ENCODE assay signal across 25 cellular contexts in the genomic region with DNA sequence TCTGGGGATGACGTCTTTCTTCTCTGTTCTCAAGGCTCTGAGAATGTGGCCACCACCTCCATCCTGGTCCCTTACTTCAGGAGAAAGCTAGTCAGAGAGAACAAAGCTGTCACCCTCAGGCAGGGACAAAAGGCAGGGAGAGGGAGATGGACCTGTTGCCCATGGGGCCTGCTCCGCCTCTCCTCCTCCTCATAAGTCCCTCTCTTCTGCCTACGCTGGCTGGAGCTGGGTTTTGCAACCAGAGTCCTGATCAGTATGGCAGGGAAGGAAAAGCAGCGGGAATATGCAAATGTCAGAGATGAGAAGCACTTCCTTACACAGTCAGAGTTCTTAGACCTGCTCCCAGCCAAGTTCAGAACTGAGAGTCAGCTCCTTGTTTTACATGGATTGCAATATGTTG.
DNase-seq lines count a peak whose midpoint lies in the region; ATAC-seq, FAIRE-seq and TF ChIP-seq lines count a peak whose summit lies in the region.
"Had no signal": no experiment of that assay in that cellular context is flagged by ENCODE, and none has a peak within 500 bp of the region (broad histone marks: within the 10 kb centered on the region; RNA-seq: fewer than 3 reads in every experiment).

No MANE protein-coding gene starts in this region.

- TF ChIP-seq EP300 in H1 (IDR thresholded peaks at IDR 0.05; ENCODE audit: borderline replicate concordance in 1 of 2, low read depth in 2 of 2, low read length in 2 of 2), result no peak

- WGBS in IMR-90 (ENCODE audit: extremely low coverage in 2 of 2, insufficient read length in 1 of 2), 2 experiments, result no CpG with 5 or more reads among the region's 4 CpGs
- 64% methylated on average over 3 of the region's 4 CpGs; no CpG with 5 or more reads in 1 of the 2 experiments for WGBS in H1 (ENCODE audit: extremely low coverage in 1 of 2, insufficient coverage in 1 of 2, insufficient read length in 1 of 2, insufficient replicate concordance in 2 of 2, low coverage in 1 of 2, low lambda C conversion rate in 2 of 2, missing lambda C conversion rate in 1 of 2), 2 experiments

- TF ChIP-seq RAD21 in IMR-90 (IDR thresholded peaks at IDR 0.05; ENCODE audit: low read length) (no peak), H1 (IDR thresholded peaks at IDR 0.05 in 1 of 2, conservative IDR thresholded peaks at IDR 0.05 in 1 of 2; ENCODE audit: low read depth in 2 of 2, low read length in 2 of 2) (no peak)

- intact Hi-C loops in IMR-90 (cut with micrococcal nuclease), result no loop called here

- H3K79me2 ChIP-seq in H1 (ENCODE audit: control insufficient read depth in 1 of 2, insufficient read depth in 2 of 2, low read length in 2 of 2) (no peaks in the 10 kb centered on the region), Karpas-422 (ENCODE audit: low read length) (no peaks in the 10 kb centered on the region)

- ATAC-seq in IMR-90 (ENCODE audit: low read depth), result no peak
- ATAC-seq in GM21786 (IDR thresholded peaks at IDR 0.05; ENCODE audit: unreplicated experiment), result no peak
- ATAC-seq: A549, PC-3 had no signal

- peaks cover 4% of the 10 kb centered on the region; the same call in 1 of the 2 replicates for H3K4me1 ChIP-seq in IMR-90 (ENCODE audit: control insufficient read depth, insufficient read depth, low read length)
- H3K4me1 ChIP-seq in H1 (replicated peaks in 1 of 4; ENCODE audit: control insufficient read depth in 3 of 4, insufficient read depth in 4 of 4, low read length in 3 of 4), result peaks cover 15 to 31% (median 30%) of the 10 kb centered on the region in 4 experiments
- 0 out of 2 replicates have a peak, but pooled peaks cover 3% of the 10 kb centered on the region for H3K4me1 ChIP-seq in Karpas-422 (ENCODE audit: low read length)
- H3K4me1 ChIP-seq: A549, HAP-1 had no signal

- no peak overlapping the region for H2BK15ac ChIP-seq in IMR-90 (ENCODE audit: low read depth, low read length)
- H2BK15ac ChIP-seq in H1 (ENCODE audit: low read length), result no peak overlapping the region

- H3K79me1 ChIP-seq in IMR-90 (ENCODE audit: low read depth in 1 of 2, low read length in 2 of 2) (no peaks in the 10 kb centered on the region), H1 (ENCODE audit: low read depth, low read length) (no peaks in the 10 kb centered on the region)

- H3K9me1 ChIP-seq in IMR-90 (ENCODE audit: insufficient read depth, low read length), result no peaks in the 10 kb centered on the region

- H3K9me3 Mint-ChIP-seq in nephron, result peaks cover 8% of the 10 kb centered on the region
- H3K9me3 Mint-ChIP-seq: CD4-positive, alpha-beta T cell had no signal

- H3K4me2 ChIP-seq in IMR-90 (ENCODE audit: low read depth, low read length) (no peak overlapping the region), H1 (ENCODE audit: insufficient read depth in 1 of 2, low read depth in 2 of 2, low read length in 2 of 2) (no peak overlapping the region), Karpas-422 (ENCODE audit: low read depth, low read length, poor library complexity, severe bottlenecking) (no peak overlapping the region)
- H3K4me2 ChIP-seq: A549; BLaER1 treated with 17β-estradiol and CSF1 and Interleukin-3, amounts not matched to agents 10 nM and 100 nM; SK-N-SH had no signal

- no peak overlapping the region for H3K4me3 Mint-ChIP-seq in nephron
- H3K4me3 Mint-ChIP-seq: CD4-positive, alpha-beta T cell had no signal

- H2AK9ac ChIP-seq in IMR-90 (replicated peaks; ENCODE audit: low read depth, low read length, poor library complexity), result peak overlapping the region; percentile 71

- H3K27ac ChIP-seq in IMR-90 (ENCODE audit: insufficient read depth, low read length) (no peak overlapping the region), H1 (ENCODE audit: low read depth, low read length) (no peak overlapping the region), Karpas-422 (ENCODE audit: low read length) (no peak overlapping the region)
- H3K27ac ChIP-seq: A549; BLaER1 treated with 17β-estradiol and CSF1 and Interleukin-3, amounts not matched to agents 10 nM and 100 nM; HL-60 had no signal

- H4K8ac ChIP-seq in IMR-90 (ENCODE audit: low read depth in 2 of 2, low read length in 2 of 2) (no peak overlapping the region), H1 (ENCODE audit: extremely low read depth, insufficient read depth, low read length) (peak overlapping the region; percentile 11; the same call in 1 of the 2 replicates)

- FAIRE-seq in H1 (lab: Jason Lieb, UNC), result no peak
- FAIRE-seq: A549, G401.6 had no signal

- peaks cover 8% of the 10 kb centered on the region for H3K36me3 Mint-ChIP-seq in nephron (ENCODE audit: low read depth)

- POLR2A ChIA-PET in IMR-90 (lab: Charles Lee; ENCODE audit: unreplicated experiment), result no interaction called here
- POLR2A ChIA-PET in H1 (lab: Charles Lee; ENCODE audit: partially characterized antibody), result no interaction called here

- H2AFZ ChIP-seq in IMR-90 (replicated peaks; ENCODE audit: low read length, poor library complexity), result no peak overlapping the region
- 0 out of 2 replicates have a peak overlapping the region, but pooled peaks have one; percentile 49 for H2AFZ ChIP-seq in H1 (ENCODE audit: low read length)
- H2AFZ ChIP-seq in Karpas-422 (ENCODE audit: low read length), result no peak overlapping the region

- H3K56ac ChIP-seq in IMR-90 (ENCODE audit: extremely low read depth, insufficient read depth, low read length) (no peak overlapping the region), H1 (replicated peaks; ENCODE audit: insufficient read length, low read depth, low read length) (no peak overlapping the region)

- H3K4ac ChIP-seq in IMR-90 (ENCODE audit: low read depth, low read length) (no peak overlapping the region), H1 (replicated peaks; ENCODE audit: insufficient read length, low read depth, low read length) (no peak overlapping the region)

- TF ChIP-seq CTCF in IMR-90 (conservative IDR thresholded peaks at IDR 0.05; ENCODE audit: low read depth, low read length), result no peak
- TF ChIP-seq CTCF in H1 (IDR thresholded peaks at IDR 0.05; ENCODE audit: control extremely low read depth in 1 of 3, insufficient read depth in 1 of 3, low read depth in 1 of 3, low read length in 3 of 3), result no peak
- no peak for TF ChIP-seq CTCF in nephron (IDR thresholded peaks at IDR 0.05; ENCODE audit: unreplicated experiment in 3 of 3)

- CTCF ChIA-PET in IMR-90 (lab: Yijun Ruan, JAX) (interaction anchor here (0.8 kb wide), 1 partner anchor 9 kb away, joined by 3 read pairs; no protein-coding TSS in a partner anchor), H1 (lab: Charles Lee; ENCODE audit: partially characterized antibody) (interaction anchor here (0.6 to 2.2 kb wide), 10 partner anchors 8 to 301 kb away, joined by 3 to 7 read pairs (median 3); no protein-coding TSS in a partner anchor)

- peak overlapping the region in 2 of 3 experiments; percentile 14 to 41 for H3K27ac Mint-ChIP-seq in nephron
- H3K27ac Mint-ChIP-seq: CD4-positive, alpha-beta T cell had no signal

- TF ChIP-seq POLR2A in IMR-90 (IDR thresholded peaks at IDR 0.05; ENCODE audit: low read depth, low read length), result no peak
- no peak for TF ChIP-seq POLR2A in H1 (IDR thresholded peaks at IDR 0.05; ENCODE audit: control extremely low read depth in 1 of 2, low read depth in 2 of 2, low read length in 2 of 2)

- H3K9me3 ChIP-seq in IMR-90 (ENCODE audit: control insufficient read depth, insufficient read depth, low read length) (no peaks in the 10 kb centered on the region), H1 (ENCODE audit: insufficient read depth in 2 of 2, low read depth in 1 of 2, low read length in 1 of 2) (no peaks in the 10 kb centered on the region), Karpas-422 (ENCODE audit: low read length) (no peaks in the 10 kb centered on the region)
- H3K9me3 ChIP-seq: A549; BLaER1 treated with 17β-estradiol and CSF1 and Interleukin-3, amounts not matched to agents 10 nM and 100 nM had no signal

- H3K23me2 ChIP-seq in H1 (ENCODE audit: low read depth, low read length), result no peaks in the 10 kb centered on the region

- H3K4me3 ChIP-seq in IMR-90 (ENCODE audit: insufficient read depth, low read depth, low read length), result no peak overlapping the region
- H3K4me3 ChIP-seq in H1 (ENCODE audit: extremely low read depth in 1 of 4, insufficient read depth in 2 of 4, low read depth in 3 of 4, low read length in 4 of 4), result no peak overlapping the region
- no peak overlapping the region for H3K4me3 ChIP-seq in Karpas-422 (ENCODE audit: low read length)
- H3K4me3 ChIP-seq: A549; BLaER1 treated with 17β-estradiol and CSF1 and Interleukin-3, amounts not matched to agents 10 nM and 100 nM; HAP-1 had no signal

- peaks cover 43% of the 10 kb centered on the region for H3K4me1 Mint-ChIP-seq in nephron

- no peak overlapping the region for H3K18ac ChIP-seq in IMR-90 (ENCODE audit: low read depth, low read length)
- H3K18ac ChIP-seq in H1 (ENCODE audit: extremely low read depth, low read length), result no peak overlapping the region; the same call in 1 of the 2 replicates

- H3K23ac ChIP-seq in IMR-90 (ENCODE audit: low read depth, low read length) (no peak overlapping the region), H1 (ENCODE audit: insufficient read length) (no peak overlapping the region)

- H2AK5ac ChIP-seq in IMR-90 (ENCODE audit: low read depth, low read length) (no peak overlapping the region), H1 (ENCODE audit: low read depth, low read length) (no peak overlapping the region)

- DNase-seq in IMR-90, result no peak
- no peak for DNase-seq in H1 (ENCODE audit: low read depth in 1 of 2, low spot score in 2 of 2)
- no peak for DNase-seq in H4 (ENCODE audit: low spot score)
- DNase-seq in NAMALWA (ENCODE audit: low spot score), result no peak
- no peak for DNase-seq in Karpas-422
- DNase-seq: AML-193; CD4-positive, alpha-beta T cell; DMS53; NCI-H1092 treated with DMSO at 0.1 percent for 48 hours; NCI-H1436; NCI-H1930; NCI-H2107; NCI-H446 treated with DMSO at 0.1 percent for 48 hours; NCI-H526; NCI-H82; NK-92 treated with Interleukin-12 subunit alpha and Interleukin-12 subunit beta, amount 100 ng/mL, for 24 hours; PC-3; SK-N-SH had no signal

- no peak overlapping the region for H3K14ac ChIP-seq in IMR-90 (replicated peaks; ENCODE audit: low read depth, low read length)
- no peak overlapping the region for H3K14ac ChIP-seq in H1 (ENCODE audit: insufficient read length)

- H4K5ac ChIP-seq in IMR-90 (ENCODE audit: low read depth, low read length) (no peak overlapping the region), H1 (ENCODE audit: insufficient read length, low read depth, low read length) (no peak overlapping the region)

- 0 out of 2 replicates have a peak overlapping the region, but pooled peaks have one; percentile 71 for H2BK12ac ChIP-seq in H1 (ENCODE audit: low read depth, low read length)

- H3K9ac ChIP-seq in IMR-90 (ENCODE audit: low read depth, low read length), result no peak overlapping the region
- no peak overlapping the region for H3K9ac ChIP-seq in H1 (replicated peaks in 1 of 4; ENCODE audit: extremely low read depth in 1 of 4, low read depth in 3 of 4, low read length in 3 of 4)
- no peak overlapping the region for H3K9ac ChIP-seq in Karpas-422 (ENCODE audit: low read length)
- H3K9ac ChIP-seq: BLaER1 treated with 17β-estradiol and CSF1 and Interleukin-3, amounts not matched to agents 10 nM and 100 nM; SK-N-SH had no signal

- H2BK5ac ChIP-seq in IMR-90 (ENCODE audit: low read depth, low read length, poor library complexity, severe bottlenecking) (no peak overlapping the region), H1 (ENCODE audit: low read depth, low read length) (0 out of 2 replicates have a peak overlapping the region, but pooled peaks have one; percentile 26)

- no peaks in the 10 kb centered on the region for H3K9me2 ChIP-seq in Karpas-422 (replicated peaks; ENCODE audit: insufficient read depth, low read length)
- H3K9me2 ChIP-seq: SK-N-SH had no signal

- H3K27me3 ChIP-seq in IMR-90 (ENCODE audit: control insufficient read depth, insufficient read depth, low read length) (peaks cover 10% of the 10 kb centered on the region), H1 (replicated peaks in 1 of 4; ENCODE audit: control insufficient read depth in 3 of 4, extremely low read depth in 1 of 4, insufficient read depth in 3 of 4, low read length in 3 of 4) (no peaks in the 10 kb centered on the region; a peak in 1 of 7 replicates), Karpas-422 (ENCODE audit: low read length) (no peaks in the 10 kb centered on the region)
- H3K27me3 ChIP-seq: BLaER1 treated with 17β-estradiol and CSF1 and Interleukin-3, amounts not matched to agents 10 nM and 100 nM had no signal

- dilution Hi-C loops in IMR-90 (cut with HindIII; ENCODE audit: low sequenced_read_pairs, unreplicated experiment), result no loop called here

- in situ Hi-C loops in IMR-90 (cut with MboI; ENCODE audit: low sequenced_read_pairs), result no loop called here

- no TSS peak for BruUV-seq in IMR-90 (replicated peaks; lab: Mats Ljungman, UMichigan)

- H2BK120ac ChIP-seq in IMR-90 (ENCODE audit: low read depth, low read length) (no peak overlapping the region), H1 (replicated peaks; ENCODE audit: low read depth, low read length) (no peak overlapping the region)

- H2BK20ac ChIP-seq in IMR-90 (ENCODE audit: low read depth, low read length) (no peak overlapping the region), H1 (ENCODE audit: low read length) (0 out of 2 replicates have a peak overlapping the region, but pooled peaks have one; percentile 9)

- H4K20me1 ChIP-seq in IMR-90 (ENCODE audit: insufficient read depth, low read length) (no peaks in the 10 kb centered on the region; the same call in 1 of the 2 replicates), H1 (replicated peaks in 1 of 2; ENCODE audit: control insufficient read depth in 1 of 2, insufficient read depth in 2 of 2, low read length in 2 of 2) (no peaks in the 10 kb centered on the region), Karpas-422 (ENCODE audit: insufficient read depth, low read depth, low read length) (no peaks in the 10 kb centered on the region)
- H4K20me1 ChIP-seq: BLaER1 treated with 17β-estradiol and CSF1 and Interleukin-3, amounts not matched to agents 10 nM and 100 nM had no signal

- H4K91ac ChIP-seq in IMR-90 (ENCODE audit: insufficient read depth, low read depth, low read length) (no peak overlapping the region), H1 (replicated peaks; ENCODE audit: insufficient read length, low read length) (peak overlapping the region; percentile 14)

- H3K36me3 ChIP-seq in IMR-90 (ENCODE audit: control insufficient read depth, insufficient read depth, low read length), result no peaks in the 10 kb centered on the region
- no peaks in the 10 kb centered on the region for H3K36me3 ChIP-seq in H1 (ENCODE audit: control insufficient read depth in 2 of 4, insufficient read depth in 4 of 4, low read length in 3 of 4)
- no peaks in the 10 kb centered on the region for H3K36me3 ChIP-seq in Karpas-422 (ENCODE audit: insufficient read depth, low read length)
- H3K36me3 ChIP-seq: BLaER1 treated with 17β-estradiol and CSF1 and Interleukin-3, amounts not matched to agents 10 nM and 100 nM; HAP-1 had no signal

- H3K27me3 Mint-ChIP-seq in nephron (ENCODE audit: low read depth), result peaks cover 30% of the 10 kb centered on the region
